Comparison of ENCODE assay signal across 13 cellular contexts in the genomic region with DNA sequence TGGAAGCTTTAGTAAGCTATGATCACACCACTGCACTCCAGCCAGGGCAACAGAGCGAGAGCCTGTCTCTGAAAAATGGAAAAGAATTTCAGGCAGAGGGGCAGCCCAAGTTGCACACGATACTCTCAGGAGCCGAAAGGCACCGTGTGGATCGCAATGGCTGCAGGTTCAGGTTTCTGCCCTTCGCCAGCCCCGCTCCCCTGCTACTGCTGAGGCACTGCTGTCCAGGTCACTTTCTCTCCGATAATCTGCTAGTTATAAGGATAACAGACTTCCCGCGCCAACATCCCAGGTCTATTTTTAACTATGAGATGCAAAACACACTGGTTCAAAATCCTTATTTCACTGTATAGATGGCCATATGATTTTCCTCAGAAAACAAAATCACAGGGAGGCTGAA. TPM values are rescaled to one million over a fixed set of nuclear protein-coding genes. Genes with fewer than 3 reads are reported as not detected.
A peak's percentile ranks its signal among the peaks of the same experiment; 100 is the strongest.
DNase-seq lines count a peak whose midpoint lies in the region; ATAC-seq and TF ChIP-seq lines count a peak whose summit lies in the region.
"Had no signal": no experiment of that assay in that cellular context is flagged by ENCODE, and none has a peak within 500 bp of the region (broad histone marks: within the 10 kb centered on the region; RNA-seq: fewer than 3 reads in every experiment).

No MANE protein-coding gene starts in this region.

- H3K27me3 ChIP-seq in right atrium auricular region (no peaks in the 10 kb centered on the region), esophagus muscularis mucosa (no peaks in the 10 kb centered on the region), stomach smooth muscle (ENCODE audit: control insufficient read depth in 1 of 2, insufficient read depth in 2 of 2, low read length in 2 of 2) (no peaks in the 10 kb centered on the region)

- no peaks in the 10 kb centered on the region for H3K4me1 ChIP-seq in right atrium auricular region
- peaks cover 0 to 15% (median 8%) of the 10 kb centered on the region in 4 donors for H3K4me1 ChIP-seq in esophagus muscularis mucosa
- H3K4me1 ChIP-seq in stomach smooth muscle (ENCODE audit: control insufficient read depth, insufficient read depth, low read length): peaks cover 17% of the 10 kb centered on the region

- DNase-seq in left ventricle myocardium superior (no peak), right atrium auricular region (ENCODE audit: low spot score) (no peak), esophagus muscularis mucosa (ENCODE audit: extremely low spot score) (peak; percentile 57), mesenteric fat pad (ENCODE audit: low spot score) (no peak)
- no peak for DNase-seq in activated CD8-positive, alpha-beta memory T cell treated with anti-CD3 and anti-CD28 coated beads for 24 hours
- DNase-seq: CD4-positive, CD25-positive, alpha-beta regulatory T cell; CD8-positive, alpha-beta T cell; DMS153; DND-41; HCEC 1CT had no signal

- ATAC-seq in left ventricle myocardium superior: peak; percentile 57
- ATAC-seq: CD8-positive, alpha-beta T cell had no signal

- WGBS in esophagus muscularis mucosa: 77% methylated on average over 10 of the region's 10 CpGs

- H3K27ac ChIP-seq in right atrium auricular region: no peak overlapping the region
- H3K27ac ChIP-seq in esophagus muscularis mucosa (replicated peaks in 1 of 4): peak overlapping the region in 1 of 4 donors; percentile 45
- H3K27ac ChIP-seq in stomach smooth muscle (ENCODE audit: low read length): no peak overlapping the region
- H3K27ac ChIP-seq: C4-2B had no signal

- intact Hi-C loops in left ventricle myocardium superior (cut with micrococcal nuclease): no loop called here
- intact Hi-C loops in esophagus muscularis mucosa (cut with DNase I): no loop called here

- H3K9ac ChIP-seq in stomach smooth muscle (ENCODE audit: low read length in 2 of 2): peak overlapping the region in 1 of 2 donors; percentile 24

- H3K4me3 ChIP-seq in right atrium auricular region (no peak overlapping the region), esophagus muscularis mucosa (peak overlapping the region in 1 of 4 donors; percentile 16), stomach smooth muscle (ENCODE audit: low read length in 2 of 2) (peak overlapping the region; percentile 33 to 68)

- H3K36me3 ChIP-seq in right atrium auricular region: no peaks in the 10 kb centered on the region
- H3K36me3 ChIP-seq in esophagus muscularis mucosa: peaks cover 0 to 20% (median 5%) of the 10 kb centered on the region in 4 donors
- H3K36me3 ChIP-seq in stomach smooth muscle (ENCODE audit: control insufficient read depth in 2 of 2, insufficient read depth in 2 of 2, low read length in 2 of 2): peaks cover 0 to 15% of the 10 kb centered on the region in 2 donors

- H3K9me3 ChIP-seq in right atrium auricular region (no peaks in the 10 kb centered on the region), esophagus muscularis mucosa (no peaks in the 10 kb centered on the region), stomach smooth muscle (ENCODE audit: control insufficient read depth in 2 of 2, low read length in 2 of 2) (no peaks in the 10 kb centered on the region)
- H3K9me3 ChIP-seq: Caco-2 had no signal

- TF ChIP-seq POLR2A in esophagus muscularis mucosa (IDR thresholded peaks at IDR 0.05; ENCODE audit: low read depth): no peak

- no peak for TF ChIP-seq CTCF in right atrium auricular region (IDR thresholded peaks at IDR 0.05)
- no peak for TF ChIP-seq CTCF in esophagus muscularis mucosa (IDR thresholded peaks at IDR 0.05)

- TF ChIP-seq EP300 in esophagus muscularis mucosa (IDR thresholded peaks at IDR 0.05): no peak

RNA-seq across cellular contexts. Expression of gene BEND7, which starts 11.1 kb away (rescaled TPM):
- total RNA-seq in left ventricle myocardium superior (17.4 TPM), right atrium auricular region (10 to 100 TPM; 11.5 to 11.6 TPM), esophagus muscularis mucosa (10 to 100 TPM; 14.7 to 27.4 (median 20.1) TPM), mesenteric fat pad (26.8 TPM)
- total RNA-seq: CD8-positive, alpha-beta T cell had no signal

Comparison
In these comparisons a context has a peak if more than half of its experiments do, and no peak if none do; other contexts are left out.
1. H3K4me3 ChIP-seq: peak in stomach smooth muscle (2 of 2); none in right atrium auricular region (0 of 2).